ENCODE assay signal across 28 cellular contexts in genomic region chr17:76966486-76967181, GRCh38.
A peak's percentile ranks its signal among the peaks of the same experiment; 100 is the strongest.
DNase-seq lines count a peak whose midpoint lies in the region; ATAC-seq, FAIRE-seq and TF ChIP-seq lines count a peak whose summit lies in the region.
"Had no signal": no experiment of that assay in that cellular context is flagged by ENCODE, and none has a peak within 500 bp of the region (broad histone marks: within the 10 kb centered on the region; RNA-seq: fewer than 3 reads in every experiment).

No MANE protein-coding gene starts in this region.

- no peaks in the 10 kb centered on the region for H3K79me2 ChIP-seq in HepG2 (ENCODE audit: insufficient read depth, low read length)

- H3K4me3 Mint-ChIP-seq in T-helper 17 cell, result no peak overlapping the region

- ATAC-seq in HepG2, result no peak
- no peak for ATAC-seq in right lobe of liver
- no peak for ATAC-seq in T-helper 17 cell
- ATAC-seq in upper lobe of left lung (ENCODE audit: low FRiP score in 2 of 2), result no peak
- ATAC-seq: Right ventricle myocardium inferior had no signal

- H3K27me3 ChIP-seq in HepG2 (ENCODE audit: control insufficient read depth in 1 of 2, insufficient read depth in 2 of 2, low read length in 2 of 2), result peaks cover 10 to 70% of the 10 kb centered on the region in 2 experiments; a peak in 4 of 5 replicates
- H3K27me3 ChIP-seq in right lobe of liver, result peaks cover 0 to 12% of the 10 kb centered on the region in 2 donors
- no peaks in the 10 kb centered on the region for H3K27me3 ChIP-seq in H7 (ENCODE audit: control insufficient read depth, insufficient read depth, low read length)
- peaks cover 0 to 16% (median 7%) of the 10 kb centered on the region in 4 donors for H3K27me3 ChIP-seq in upper lobe of left lung

- peaks cover 25% of the 10 kb centered on the region for H3K4me1 Mint-ChIP-seq in T-helper 17 cell

- no peaks in the 10 kb centered on the region for H3K27me3 Mint-ChIP-seq in T-helper 17 cell

- H4K20me1 ChIP-seq in HepG2 (ENCODE audit: insufficient read depth, low read length), result no peaks in the 10 kb centered on the region

- H3K27ac ChIP-seq in HepG2 (ENCODE audit: extremely low read length, insufficient read depth, low read length) (no peak overlapping the region), right lobe of liver (no peak overlapping the region), kidney (ENCODE audit: low read depth in 2 of 2, low read length in 2 of 2) (no peak overlapping the region), upper lobe of left lung (no peak overlapping the region)
- H3K27ac ChIP-seq: 22Rv1, C4-2B, KMS-11, SJSA1 had no signal

- no peak for TF ChIP-seq CTCF in HepG2 (CRISPR knock-in tag; IDR thresholded peaks at IDR 0.05)
- TF ChIP-seq CTCF in right lobe of liver (IDR thresholded peaks at IDR 0.05), result no peak
- no peak for TF ChIP-seq CTCF in kidney (IDR thresholded peaks at IDR 0.05; ENCODE audit: borderline replicate concordance, extremely low read depth, insufficient read depth)
- TF ChIP-seq CTCF in upper lobe of left lung (IDR thresholded peaks at IDR 0.05), result no peak

- 11% methylated on average over 5 of the region's 9 CpGs for WGBS in HepG2 (ENCODE audit: low lambda C conversion rate)
- WGBS in right lobe of liver (ENCODE audit: insufficient coverage, low coverage, low lambda C conversion rate, missing lambda C conversion rate), result 45% methylated on average over 6 of the region's 9 CpGs
- WGBS in upper lobe of left lung, 2 donors, result 81 to 82% methylated on average over 7 to 9 of the region's 9 CpGs

- peak overlapping the region; percentile 57 for H3K27ac Mint-ChIP-seq in T-helper 17 cell

- H3K36me3 ChIP-seq in HepG2 (replicated peaks in 1 of 2; ENCODE audit: control insufficient read depth in 1 of 2, insufficient read depth in 2 of 2, low read length in 2 of 2), result no peaks in the 10 kb centered on the region
- H3K36me3 ChIP-seq in right lobe of liver, result no peaks in the 10 kb centered on the region
- H3K36me3 ChIP-seq in kidney (ENCODE audit: control insufficient read depth in 1 of 2, insufficient read depth in 2 of 2, low read length in 2 of 2), result no peaks in the 10 kb centered on the region
- peaks cover 2% of the 10 kb centered on the region for H3K36me3 ChIP-seq in H7 (replicated peaks; ENCODE audit: control insufficient read depth, insufficient read depth, low read length)
- no peaks in the 10 kb centered on the region for H3K36me3 ChIP-seq in upper lobe of left lung
- H3K36me3 ChIP-seq: SJSA1 had no signal

- no peak overlapping the region for H3K4me2 ChIP-seq in HepG2 (ENCODE audit: low read depth, low read length)
- H3K4me2 ChIP-seq: KMS-11 had no signal

- CTCF ChIA-PET in HepG2 (lab: Yijun Ruan, JAX; ENCODE audit: low intra/inter-chr PET ratio, low total read pairs), result no interaction called here

- BruUV-seq in HepG2 (replicated peaks; lab: Mats Ljungman, UMichigan), result no TSS peak

- no peak for TF ChIP-seq EP300 in HepG2 (IDR thresholded peaks at IDR 0.05; ENCODE audit: low read depth in 2 of 2, low read length in 2 of 2)
- TF ChIP-seq EP300 in HepG2 (CRISPR knock-in tag; IDR thresholded peaks at IDR 0.05; ENCODE audit: borderline replicate concordance), result no peak
- TF ChIP-seq EP300 in upper lobe of left lung (IDR thresholded peaks at IDR 0.05), result no peak

- no peak for TF ChIP-seq POLR2A in HepG2 (IDR thresholded peaks at IDR 0.05; ENCODE audit: insufficient read depth in 1 of 2, low read depth in 2 of 2, low read length in 2 of 2)
- no peak for TF ChIP-seq POLR2A in right lobe of liver (IDR thresholded peaks at IDR 0.05)
- TF ChIP-seq POLR2A in upper lobe of left lung (IDR thresholded peaks at IDR 0.05), result no peak

- H3K9ac ChIP-seq in HepG2 (ENCODE audit: insufficient read depth, low read depth, low read length) (no peak overlapping the region), kidney (ENCODE audit: low read length in 2 of 2) (no peak overlapping the region)
- H3K9ac ChIP-seq: KMS-11 had no signal

- intact Hi-C loops in HepG2 (cut with micrococcal nuclease; ENCODE audit: unreplicated experiment), result no loop called here
- intact Hi-C loops in right lobe of liver (cut with DNase I), result no loop called here
- intact Hi-C loops in kidney (cut with DNase I), result no loop called here

- H3K36me3 Mint-ChIP-seq in T-helper 17 cell (ENCODE audit: low read depth), result peaks cover 3% of the 10 kb centered on the region
- H3K36me3 Mint-ChIP-seq: CD8-positive, alpha-beta memory T cell had no signal

- DNase-seq in HepG2 (ENCODE audit: low spot score) (no peak), right lobe of liver (no peak), T-helper 17 cell (no peak), kidney (peak; percentile 36), H7 (no peak), glomerular visceral epithelial cell (ENCODE audit: extremely low spot score) (no peak), upper lobe of left lung (no peak), H4 (ENCODE audit: low spot score) (no peak)
- DNase-seq: ACHN; Calu3; CD8-positive, alpha-beta memory T cell; DMS153; GDM1; IMR-90; NCI-H1105; NCI-H146; NCI-H2081; NCI-H2171 treated with DMSO at 0.1 percent for 48 hours; NCI-H524 treated with DMSO at 0.1 percent for 48 hours; NCI-H82 had no signal

- no peak overlapping the region for H2AFZ ChIP-seq in HepG2 (ENCODE audit: low read length)

- TF ChIP-seq RAD21 in HepG2 (CRISPR knock-in tag; IDR thresholded peaks at IDR 0.05), result no peak

- in situ Hi-C loops in HepG2 (cut with HindIII; ENCODE audit: extremely low pct_ligation_motif_present, low pct_unique_long_range_greater_than_20kb), result no loop called here

- H3K4me1 ChIP-seq in HepG2 (ENCODE audit: insufficient read depth, low read length), result no peaks in the 10 kb centered on the region; the same call in 1 of the 2 replicates
- no peaks in the 10 kb centered on the region for H3K4me1 ChIP-seq in right lobe of liver
- peaks cover 0 to 2% of the 10 kb centered on the region in 2 donors for H3K4me1 ChIP-seq in kidney (ENCODE audit: control insufficient read depth in 1 of 2, insufficient read depth in 1 of 2, low read depth in 1 of 2, low read length in 2 of 2)
- H3K4me1 ChIP-seq in upper lobe of left lung, result peaks cover 9 to 17% (median 15%) of the 10 kb centered on the region in 4 donors

- H3K4me3 ChIP-seq in HepG2 (replicated peaks in 1 of 3; ENCODE audit: insufficient read depth in 1 of 3, low read depth in 2 of 3, low read length in 3 of 3) (no peak overlapping the region), right lobe of liver (no peak overlapping the region), kidney (ENCODE audit: low read length in 2 of 2) (no peak overlapping the region), H7 (ENCODE audit: insufficient read depth, low read depth, low read length) (no peak overlapping the region), upper lobe of left lung (no peak overlapping the region)
- H3K4me3 ChIP-seq: SJSA1 had no signal

- no peaks in the 10 kb centered on the region for H3K9me3 ChIP-seq in HepG2 (ENCODE audit: low read length)
- H3K9me3 ChIP-seq in right lobe of liver, result no peaks in the 10 kb centered on the region
- H3K9me3 ChIP-seq in T-helper 17 cell (ENCODE audit: control insufficient read depth, low read length, poor library complexity, severe bottlenecking), result no peaks in the 10 kb centered on the region
- H3K9me3 ChIP-seq in kidney (ENCODE audit: control insufficient read depth in 1 of 2, low read length in 2 of 2), result no peaks in the 10 kb centered on the region
- no peaks in the 10 kb centered on the region for H3K9me3 ChIP-seq in upper lobe of left lung
- H3K9me3 ChIP-seq: SJSA1 had no signal

- POLR2A ChIA-PET in HepG2 (lab: Yijun Ruan, JAX), result no interaction called here

- no peak for FAIRE-seq in HepG2 (lab: Jason Lieb, UNC)
- FAIRE-seq in kidney (lab: Jason Lieb, UNC), result no peak
- FAIRE-seq: GM18507, H54, HTR-8/SVneo had no signal

TF ChIP-seq in HepG2, 621 proteins besides CTCF, POLR2A, EP300 and RAD21:
- TF ChIP-seq ZNF17 (CRISPR knock-in tag; IDR thresholded peaks at IDR 0.05), result no peak
- peak; percentile 46; the same call in 1 of the 2 replicates for TF ChIP-seq PCBP1 (IDR thresholded peaks at IDR 0.05; ENCODE audit: borderline replicate concordance, low read depth, low read length)
- peak; percentile 96 for TF ChIP-seq HNRNPK (IDR thresholded peaks at IDR 0.05; ENCODE audit: low read depth, low read length, poor library complexity, severe bottlenecking)
